ENCODE assay signal across 12 cellular contexts in the genomic region with DNA sequence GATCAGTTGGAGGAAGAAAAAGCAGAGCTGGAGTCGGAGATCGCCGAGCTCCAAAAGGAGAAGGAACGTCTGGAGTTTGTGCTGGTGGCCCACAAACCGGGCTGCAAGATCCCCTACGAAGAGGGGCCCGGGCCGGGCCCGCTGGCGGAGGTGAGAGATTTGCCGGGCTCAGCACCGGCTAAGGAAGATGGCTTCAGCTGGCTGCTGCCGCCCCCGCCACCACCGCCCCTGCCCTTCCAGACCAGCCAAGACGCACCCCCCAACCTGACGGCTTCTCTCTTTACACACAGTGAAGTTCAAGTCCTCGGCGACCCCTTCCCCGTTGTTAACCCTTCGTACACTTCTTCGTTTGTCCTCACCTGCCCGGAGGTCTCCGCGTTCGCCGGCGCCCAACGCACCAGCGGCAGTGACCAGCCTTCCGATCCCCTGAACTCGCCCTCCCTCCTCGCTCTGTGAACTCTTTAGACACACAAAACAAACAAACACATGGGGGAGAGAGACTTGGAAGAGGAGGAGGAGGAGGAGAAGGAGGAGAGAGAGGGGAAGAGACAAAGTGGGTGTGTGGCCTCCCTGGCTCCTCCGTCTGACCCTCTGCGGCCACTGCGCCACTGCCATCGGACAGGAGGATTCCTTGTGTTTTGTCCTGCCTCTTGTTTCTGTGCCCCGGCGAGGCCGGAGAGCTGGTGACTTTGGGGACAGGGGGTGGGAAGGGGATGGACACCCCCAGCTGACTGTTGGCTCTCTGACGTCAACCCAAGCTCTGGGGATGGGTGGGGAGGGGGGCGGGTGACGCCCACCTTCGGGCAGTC. TPM values are rescaled to one million over a fixed set of nuclear protein-coding genes. Genes with fewer than 3 reads are reported as not detected.
DNase-seq lines count a peak whose midpoint lies in the region; ATAC-seq and TF ChIP-seq lines count a peak whose summit lies in the region.
"Had no signal": no experiment of that assay in that cellular context is flagged by ENCODE, and none has a peak within 500 bp of the region (broad histone marks: within the 10 kb centered on the region; RNA-seq: fewer than 3 reads in every experiment).

No MANE protein-coding gene starts in this region.

- H3K9me3 ChIP-seq in CD8-positive, alpha-beta memory T cell (ENCODE audit: low read length) = no peaks in the 10 kb centered on the region
- H3K9me3 ChIP-seq in effector memory CD4-positive, alpha-beta T cell (ENCODE audit: control insufficient read depth, low read length) = no peaks in the 10 kb centered on the region
- H3K9me3 ChIP-seq in Karpas-422 (ENCODE audit: low read length) = no peaks in the 10 kb centered on the region

- CTCF ChIA-PET in CD8-positive, alpha-beta memory T cell (lab: Charles Lee) = interaction anchor here (1.0 to 16.7 kb wide), 3 partner anchors 12 to 33 kb away, joined by 3 to 455 read pairs (median 4); no protein-coding TSS in a partner anchor

- H3K27me3 ChIP-seq in CD8-positive, alpha-beta memory T cell (ENCODE audit: insufficient read depth, low read length, poor library complexity, severe bottlenecking) = no peaks in the 10 kb centered on the region
- no peaks in the 10 kb centered on the region for H3K27me3 ChIP-seq in effector memory CD4-positive, alpha-beta T cell (replicated peaks; ENCODE audit: control insufficient read depth, insufficient read depth, low read length, poor library complexity, severe bottlenecking)
- H3K27me3 ChIP-seq in Karpas-422 (ENCODE audit: low read length) = no peaks in the 10 kb centered on the region

- peaks cover 0 to 9% (median 3%) of the 10 kb centered on the region in 5 donors for H3K9me3 Mint-ChIP-seq in CD8-positive, alpha-beta memory T cell
- H3K9me3 Mint-ChIP-seq in IgD-negative memory B cell (peaks cover 0 to 2% (median 0%) of the 10 kb centered on the region in 3 donors), nephron (no peaks in the 10 kb centered on the region)
- H3K9me3 Mint-ChIP-seq: activated CD8-positive, alpha-beta T cell treated with anti-CD3 and anti-CD28 coated beads for 36 hours had no signal

- no peaks in the 10 kb centered on the region for H4K20me1 ChIP-seq in Karpas-422 (ENCODE audit: insufficient read depth, low read depth, low read length)

- DNase-seq in CD8-positive, alpha-beta memory T cell = peak in 4 of 5 donors; percentile 26 to 82 (median 72)
- peak; percentile 39 to 80 (median 74) for DNase-seq in effector memory CD4-positive, alpha-beta T cell
- DNase-seq in UCSD-AML1 (lab: John Stamatoyannopoulos, UW; ENCODE audit: unreplicated experiment) (no peak), H4 (ENCODE audit: low spot score) (no peak), Karpas-422 (no peak)
- DNase-seq: activated CD8-positive, alpha-beta T cell treated with anti-CD3 and anti-CD28 coated beads for 36 hours; GF-D8; NCI-H2171 had no signal

- peaks cover 44 to 70% (median 49%) of the 10 kb centered on the region in 3 donors for H3K4me1 Mint-ChIP-seq in CD8-positive, alpha-beta memory T cell
- H3K4me1 Mint-ChIP-seq in IgD-negative memory B cell (peaks cover 14 to 21% (median 19%) of the 10 kb centered on the region in 3 donors), nephron (peaks cover 20% of the 10 kb centered on the region)

- peak overlapping the region; percentile 56 to 95 (median 72) for H3K4me3 Mint-ChIP-seq in CD8-positive, alpha-beta memory T cell
- H3K4me3 Mint-ChIP-seq in IgD-negative memory B cell (peak overlapping the region; percentile 12 to 99 (median 60)), nephron (peak overlapping the region; percentile 73 to 79 (median 75))
- H3K4me3 Mint-ChIP-seq: activated CD8-positive, alpha-beta T cell treated with anti-CD3 and anti-CD28 coated beads for 36 hours had no signal

- no peaks in the 10 kb centered on the region for H3K9me2 ChIP-seq in Karpas-422 (replicated peaks; ENCODE audit: insufficient read depth, low read length)

- peaks cover 5 to 49% (median 5%) of the 10 kb centered on the region in 3 donors for H3K36me3 Mint-ChIP-seq in CD8-positive, alpha-beta memory T cell
- H3K36me3 Mint-ChIP-seq in IgD-negative memory B cell (peaks cover 2% of the 10 kb centered on the region), nephron (ENCODE audit: low read depth) (no peaks in the 10 kb centered on the region)

- no peak overlapping the region for H3K4me2 ChIP-seq in Karpas-422 (ENCODE audit: low read depth, low read length, poor library complexity, severe bottlenecking)

- H2AFZ ChIP-seq in Karpas-422 (ENCODE audit: low read length) = no peak overlapping the region

- POLR2A ChIA-PET in CD8-positive, alpha-beta memory T cell (lab: Charles Lee) = interaction anchor here (0.6 kb wide), 1 partner anchor 27 kb away, joined by 4 read pairs; no protein-coding TSS in a partner anchor

- H3K27ac ChIP-seq in CD8-positive, alpha-beta memory T cell (ENCODE audit: low read depth, low read length) = no peak overlapping the region
- no peak overlapping the region for H3K27ac ChIP-seq in effector memory CD4-positive, alpha-beta T cell (ENCODE audit: insufficient read depth, low read length, poor library complexity, severe bottlenecking)
- no peak overlapping the region for H3K27ac ChIP-seq in Karpas-422 (ENCODE audit: low read length)

- peaks cover 24% of the 10 kb centered on the region for H3K4me1 ChIP-seq in CD8-positive, alpha-beta memory T cell (ENCODE audit: insufficient read depth, low read length)
- peaks cover 11% of the 10 kb centered on the region for H3K4me1 ChIP-seq in effector memory CD4-positive, alpha-beta T cell (ENCODE audit: control insufficient read depth, insufficient read depth, low read length, poor library complexity, severe bottlenecking)
- H3K4me1 ChIP-seq in Karpas-422 (ENCODE audit: low read length) = peaks cover 36% of the 10 kb centered on the region

- no peak overlapping the region for H3K9ac ChIP-seq in Karpas-422 (ENCODE audit: low read length)

- no peak for TF ChIP-seq CTCF in nephron (IDR thresholded peaks at IDR 0.05; ENCODE audit: unreplicated experiment in 3 of 3)

- peak overlapping the region in 7 of 8 donors; percentile 61 to 99 (median 79) for H3K27ac Mint-ChIP-seq in CD8-positive, alpha-beta memory T cell
- H3K27ac Mint-ChIP-seq in IgD-negative memory B cell (peak overlapping the region; percentile 89 to 100 (median 96)), nephron (peak overlapping the region in 1 of 3 experiments; percentile 21)
- H3K27ac Mint-ChIP-seq: activated CD8-positive, alpha-beta T cell treated with anti-CD3 and anti-CD28 coated beads for 36 hours had no signal

- no peak overlapping the region for H3K4me3 ChIP-seq in CD8-positive, alpha-beta memory T cell (ENCODE audit: low read length)
- H3K4me3 ChIP-seq in effector memory CD4-positive, alpha-beta T cell (ENCODE audit: insufficient read depth, low read depth, low read length, poor library complexity, severe bottlenecking) = no peak overlapping the region
- no peak overlapping the region for H3K4me3 ChIP-seq in Karpas-422 (ENCODE audit: low read length)

- peaks cover 4 to 68% of the 10 kb centered on the region in 2 donors for H3K27me3 Mint-ChIP-seq in CD8-positive, alpha-beta memory T cell
- H3K27me3 Mint-ChIP-seq in IgD-negative memory B cell = peaks cover 31% of the 10 kb centered on the region
- peaks cover 68% of the 10 kb centered on the region for H3K27me3 Mint-ChIP-seq in nephron (ENCODE audit: low read depth)

- no peak for ATAC-seq in HG02678 (IDR thresholded peaks at IDR 0.05; ENCODE audit: unreplicated experiment)
- ATAC-seq: activated CD8-positive, alpha-beta T cell treated with anti-CD3 and anti-CD28 coated beads for 36 hours; Panc1 had no signal

- H3K36me3 ChIP-seq in CD8-positive, alpha-beta memory T cell (ENCODE audit: insufficient read depth, low read length) = no peaks in the 10 kb centered on the region
- peaks cover 8% of the 10 kb centered on the region for H3K36me3 ChIP-seq in effector memory CD4-positive, alpha-beta T cell (ENCODE audit: control insufficient read depth, insufficient read depth, low read length)
- H3K36me3 ChIP-seq in Karpas-422 (ENCODE audit: insufficient read depth, low read length) = no peaks in the 10 kb centered on the region

- 0 out of 2 replicates have a peak, but pooled peaks cover 7% of the 10 kb centered on the region for H3K79me2 ChIP-seq in Karpas-422 (ENCODE audit: low read length)

RNA-seq across cellular contexts. Expression of a gene that starts 5.0 kb away (rescaled TPM):
- 10 to 100 TPM; 21.6 to 22.1 TPM for total RNA-seq in CD8-positive, alpha-beta memory T cell
- polyA plus RNA-seq in CD8-positive, alpha-beta memory T cell = 48.2 TPM
- polyA plus RNA-seq in IgD-negative memory B cell = 48.1 TPM
- total RNA-seq in H4 (2014; rRNA removed; shearing (Covaris generic)) = 1.2 TPM in 1 of 2 replicates, not detected in the other
- total RNA-seq in Karpas-422 (2014; rRNA removed; shearing (Covaris generic); ENCODE audit: low replicate concordance) = 2.5 and 4.0 TPM in 2 replicates

RNA-seq across cellular contexts. Expression of a gene that starts 24.1 kb away (rescaled TPM):
- total RNA-seq in CD8-positive, alpha-beta memory T cell = 1 to 10 TPM; 2.7 to 3.7 TPM
- polyA plus RNA-seq in CD8-positive, alpha-beta memory T cell = 0.71 TPM
- 0.71 TPM for polyA plus RNA-seq in IgD-negative memory B cell
- 3.5 and 6.1 TPM in 2 replicates for total RNA-seq in H4 (2014; rRNA removed; shearing (Covaris generic))
- total RNA-seq in Karpas-422 (2014; rRNA removed; shearing (Covaris generic); ENCODE audit: low replicate concordance) = 3.1 and 4.6 TPM in 2 replicates

RNA-seq across cellular contexts. Expression of a gene that starts 25.5 kb away (rescaled TPM):
- total RNA-seq in CD8-positive, alpha-beta memory T cell = 1 to 10 TPM; 2.5 to 3.3 TPM
- polyA plus RNA-seq in CD8-positive, alpha-beta memory T cell = 4.6 TPM
- polyA plus RNA-seq in IgD-negative memory B cell = 4.0 TPM
- total RNA-seq in H4 (2014; rRNA removed; shearing (Covaris generic)) = 0.21 and 1.1 TPM in 2 replicates
- 0.71 and 8.0 TPM in 2 replicates for total RNA-seq in Karpas-422 (2014; rRNA removed; shearing (Covaris generic); ENCODE audit: low replicate concordance)

RNA-seq across cellular contexts. Expression of a gene that starts 34.5 kb away (rescaled TPM):
- 100 to 1,000 TPM; 154 to 170 TPM for total RNA-seq in CD8-positive, alpha-beta memory T cell
- 61.8 TPM for polyA plus RNA-seq in CD8-positive, alpha-beta memory T cell
- 111 TPM for polyA plus RNA-seq in IgD-negative memory B cell
- 29.1 and 43.5 TPM in 2 replicates for total RNA-seq in H4 (2014; rRNA removed; shearing (Covaris generic))
- 77.9 and 97.9 TPM in 2 replicates for total RNA-seq in Karpas-422 (2014; rRNA removed; shearing (Covaris generic); ENCODE audit: low replicate concordance)

RNA-seq across cellular contexts. Expression of a gene that starts 49.0 kb away (rescaled TPM):
- 10 to 100 TPM; 75.7 to 82.6 TPM for total RNA-seq in CD8-positive, alpha-beta memory T cell
- polyA plus RNA-seq in CD8-positive, alpha-beta memory T cell = 47.5 TPM
- 50.2 TPM for polyA plus RNA-seq in IgD-negative memory B cell
- total RNA-seq in H4 (2014; rRNA removed; shearing (Covaris generic)) = 49.3 and 84.0 TPM in 2 replicates
- 121 and 175 TPM in 2 replicates for total RNA-seq in Karpas-422 (2014; rRNA removed; shearing (Covaris generic); ENCODE audit: low replicate concordance)

Comparison
In these comparisons a context has a peak if more than half of its experiments do, and no peak if none do; other contexts are left out.
1. DNase-seq: peak in CD8-positive, alpha-beta memory T cell (4 of 5) and effector memory CD4-positive, alpha-beta T cell (3 of 3); none in UCSD-AML1 (single experiment), H4 (single experiment) and Karpas-422 (single experiment).
2. Peak in every context shown above with its lines, with median percentiles within 50 percentile points of each other: H3K4me3 Mint-ChIP-seq.